In genomic region chr18:9177047-9177446, GRCh38 we compare ENCODE assay signal across 24 cellular contexts.
"Had no signal": no experiment of that assay in that cellular context is flagged by ENCODE, and none has a peak within 500 bp of the region (broad histone marks: within the 10 kb centered on the region; RNA-seq: fewer than 3 reads in every experiment).

No MANE protein-coding gene starts in this region.

- H3K4me3 ChIP-seq: dorsolateral prefrontal cortex, gastroesophageal sphincter had no signal

- H3K27ac Mint-ChIP-seq: activated CD4-positive, alpha-beta memory T cell treated with anti-CD3 and anti-CD28 coated beads for 36 hours; activated T-helper 1 cell treated with anti-CD3 and anti-CD28 coated beads, Interleukin-12 subunit alpha, Interleukin-12 subunit beta, Interleukin-2, Interleukin-4 antibody, amounts not matched to agents 30 ng/mL and 10 ng/mL and 1 ng/mL, durations not matched to agents 14 hours and 24 hours and 36 hours; brain; stimulated activated naive B cell treated with anti-CD40 and anti-IgM and Interleukin-4, amounts not matched to agents 10 μg/mL and 1 μg/mL and 100 μg/mL, for 72 hours; type B pancreatic cell had no signal

- H3K9me3 Mint-ChIP-seq: activated naive CD4-positive, alpha-beta T cell treated with anti-CD3 and anti-CD28 coated beads, Interleukin-2, amount 50 U/mL, for 24 hours; activated T-helper 1 cell treated with anti-CD3 and anti-CD28 coated beads, Interleukin-12 subunit alpha, Interleukin-12 subunit beta, Interleukin-2, Interleukin-4 antibody, amounts not matched to agents 30 ng/mL and 10 ng/mL and 1 ng/mL, durations not matched to agents 14 hours and 24 hours and 36 hours; effector memory CD8-positive, alpha-beta T cell; natural killer cell; type B pancreatic cell had no signal

- H3K36me3 Mint-ChIP-seq: natural killer cell had no signal

- DNase-seq: activated CD4-positive, alpha-beta memory T cell treated with anti-CD3 and anti-CD28 coated beads for 36 hours; activated CD4-positive, alpha-beta T cell treated with anti-CD3 and anti-CD28 coated beads for 48 hours; activated CD4-positive, CD25-positive, alpha-beta regulatory T cell; activated gamma-delta T cell; aorta; central memory CD4-positive, alpha-beta T cell; dorsolateral prefrontal cortex; effector memory CD8-positive, alpha-beta T cell; head of caudate nucleus; left colon; midbrain; natural killer cell; retina; stimulated activated CD4-positive, alpha-beta T cell treated with anti-CD3 and anti-CD28 coated beads, Interleukin-2, amount 100 ng/mL, for 48 hours; stimulated activated CD8-positive, alpha-beta memory T cell treated with anti-CD3 and anti-CD28 coated beads, Interleukin-4, amount 100 ng/mL, for 48 hours; stimulated activated naive B cell treated with anti-CD40 and anti-IgM and Interleukin-4, amounts not matched to agents 10 μg/mL and 1 μg/mL and 100 μg/mL, for 72 hours; SW 1271; T-helper 17 cell had no signal

- H3K36me3 ChIP-seq: gastroesophageal sphincter had no signal

- H3K27me3 ChIP-seq: dorsolateral prefrontal cortex, gastroesophageal sphincter had no signal

- ATAC-seq: effector memory CD8-positive, alpha-beta T cell; esophagus mucosa; gastroesophageal sphincter; left colon; natural killer cell; stimulated activated naive B cell treated with anti-CD40 and anti-IgM and Interleukin-4, amounts not matched to agents 10 μg/mL and 1 μg/mL and 100 μg/mL, for 72 hours; T-helper 17 cell had no signal

- H3K27me3 Mint-ChIP-seq: activated CD4-positive, alpha-beta memory T cell treated with anti-CD3 and anti-CD28 coated beads for 36 hours; activated naive CD4-positive, alpha-beta T cell treated with anti-CD3 and anti-CD28 coated beads, Interleukin-2, amount 50 U/mL, for 24 hours; brain; effector memory CD8-positive, alpha-beta T cell; stimulated activated naive B cell treated with anti-CD40 and anti-IgM and Interleukin-4, amounts not matched to agents 10 μg/mL and 1 μg/mL and 100 μg/mL, for 72 hours; T-helper 17 cell; type B pancreatic cell had no signal

- H3K4me3 Mint-ChIP-seq: activated CD4-positive, alpha-beta memory T cell treated with anti-CD3 and anti-CD28 coated beads for 36 hours; activated naive CD4-positive, alpha-beta T cell treated with anti-CD3 and anti-CD28 coated beads, Interleukin-2, amount 50 U/mL, for 24 hours; activated T-helper 1 cell treated with anti-CD3 and anti-CD28 coated beads, Interleukin-12 subunit alpha, Interleukin-12 subunit beta, Interleukin-2, Interleukin-4 antibody, amounts not matched to agents 30 ng/mL and 10 ng/mL and 1 ng/mL, durations not matched to agents 14 hours and 24 hours and 36 hours; brain; natural killer cell; stimulated activated naive B cell treated with anti-CD40 and anti-IgM and Interleukin-4, amounts not matched to agents 10 μg/mL and 1 μg/mL and 100 μg/mL, for 72 hours; type B pancreatic cell had no signal

- H3K9me3 ChIP-seq: gastroesophageal sphincter had no signal
